8 cellular contexts compared by ENCODE assay signal in genomic region chr3:42159706-42160472, GRCh38.
DNase-seq lines count a peak whose midpoint lies in the region; ATAC-seq, FAIRE-seq and TF ChIP-seq lines count a peak whose summit lies in the region.

No MANE protein-coding gene starts in this region.

- ATAC-seq in GM18511 (IDR thresholded peaks at IDR 0.05; ENCODE audit: unreplicated experiment) (peak; percentile 84), HG02759 (IDR thresholded peaks at IDR 0.05; ENCODE audit: unreplicated experiment) (peak; percentile 77), body of pancreas (peak; percentile 91), HG03039 (IDR thresholded peaks at IDR 0.05; ENCODE audit: unreplicated experiment) (no peak), HG03378 (IDR thresholded peaks at IDR 0.05; ENCODE audit: unreplicated experiment) (no peak)
- peak; percentile 76 to 87 for ATAC-seq in stimulated activated naive B cell treated with anti-CD40 and anti-IgM and Interleukin-4, amounts not matched to agents 10 μg/mL and 1 μg/mL and 100 μg/mL, for 72 hours (replicated peaks)

- no peak for TF ChIP-seq CTCF in OCI-LY1 (IDR thresholded peaks at IDR 0.05; ENCODE audit: low read length)
- TF ChIP-seq CTCF in body of pancreas (IDR thresholded peaks at IDR 0.05) = no peak
- TF ChIP-seq CTCF in kidney (IDR thresholded peaks at IDR 0.05; ENCODE audit: borderline replicate concordance, extremely low read depth, insufficient read depth) = no peak

- H3K79me2 ChIP-seq in OCI-LY1 (ENCODE audit: insufficient read depth, low read length) = peaks cover 22% of the 10 kb centered on the region

- H3K9me3 Mint-ChIP-seq in stimulated activated naive B cell treated with anti-CD40 and anti-IgM and Interleukin-4, amounts not matched to agents 10 μg/mL and 1 μg/mL and 100 μg/mL, for 72 hours = no peaks in the 10 kb centered on the region

- peak overlapping the region; percentile 56 for H3K27ac Mint-ChIP-seq in stimulated activated naive B cell treated with anti-CD40 and anti-IgM and Interleukin-4, amounts not matched to agents 10 μg/mL and 1 μg/mL and 100 μg/mL, for 72 hours

- peaks cover 42 to 79% of the 10 kb centered on the region in 2 donors for H3K4me1 Mint-ChIP-seq in stimulated activated naive B cell treated with anti-CD40 and anti-IgM and Interleukin-4, amounts not matched to agents 10 μg/mL and 1 μg/mL and 100 μg/mL, for 72 hours

- TF ChIP-seq POLR2A in body of pancreas (IDR thresholded peaks at IDR 0.05) = peak in 2 of 3 donors; percentile 26 to 37

- H3K4me3 ChIP-seq in OCI-LY1 (ENCODE audit: low read depth, low read length, poor library complexity, severe bottlenecking) (peak overlapping the region; percentile 60), body of pancreas (no peak overlapping the region), kidney (ENCODE audit: low read length in 2 of 2) (peak overlapping the region in 1 of 2 donors; percentile 45)

- peaks cover 11 to 22% of the 10 kb centered on the region in 2 donors for H3K36me3 Mint-ChIP-seq in stimulated activated naive B cell treated with anti-CD40 and anti-IgM and Interleukin-4, amounts not matched to agents 10 μg/mL and 1 μg/mL and 100 μg/mL, for 72 hours

- H3K27ac ChIP-seq in OCI-LY1 (ENCODE audit: low read depth, low read length, poor library complexity, severe bottlenecking) (peak overlapping the region; percentile 84), body of pancreas (peak overlapping the region; percentile 2 to 74 (median 36)), kidney (ENCODE audit: low read depth in 2 of 2, low read length in 2 of 2) (no peak overlapping the region)

- no peaks in the 10 kb centered on the region for H3F3A ChIP-seq in OCI-LY1 (ENCODE audit: insufficient read depth, low read length)

- intact Hi-C loops in body of pancreas (cut with DNase I) (no loop called here), kidney (cut with DNase I) (no loop called here)

- H3K9me3 ChIP-seq in OCI-LY1 (ENCODE audit: low read length) (no peaks in the 10 kb centered on the region), body of pancreas (no peaks in the 10 kb centered on the region), kidney (ENCODE audit: control insufficient read depth in 1 of 2, low read length in 2 of 2) (no peaks in the 10 kb centered on the region)

- DNase-seq in body of pancreas = peak; percentile 57 to 76 (median 65)
- DNase-seq in kidney = peak; percentile 90
- DNase-seq in stimulated activated naive B cell treated with anti-CD40 and anti-IgM and Interleukin-4, amounts not matched to agents 10 μg/mL and 1 μg/mL and 100 μg/mL, for 72 hours = no peak

- H3K27me3 ChIP-seq in OCI-LY1 (ENCODE audit: insufficient read depth, low read length) (no peaks in the 10 kb centered on the region), body of pancreas (no peaks in the 10 kb centered on the region)

- 25 to 36% methylated on average over 10 to 16 of the region's 16 CpGs for WGBS in body of pancreas, 2 donors

- H3K4me3 Mint-ChIP-seq in stimulated activated naive B cell treated with anti-CD40 and anti-IgM and Interleukin-4, amounts not matched to agents 10 μg/mL and 1 μg/mL and 100 μg/mL, for 72 hours = peak overlapping the region in 1 of 2 donors; percentile 25

- H2AFZ ChIP-seq in OCI-LY1 (ENCODE audit: low read length) = no peak overlapping the region

- no peaks in the 10 kb centered on the region for H3K9me2 ChIP-seq in OCI-LY1 (ENCODE audit: low read depth, low read length)

- H3K4me1 ChIP-seq in OCI-LY1 (ENCODE audit: insufficient read depth, low read length, severe bottlenecking) (peaks cover 72% of the 10 kb centered on the region), body of pancreas (peaks cover 34% of the 10 kb centered on the region), kidney (ENCODE audit: control insufficient read depth in 1 of 2, insufficient read depth in 1 of 2, low read depth in 1 of 2, low read length in 2 of 2) (peaks cover 2 to 24% of the 10 kb centered on the region in 2 donors)

- no peak for FAIRE-seq in kidney (lab: Jason Lieb, UNC)

- H3K36me3 ChIP-seq in OCI-LY1 (ENCODE audit: insufficient read depth, low read length) (no peaks in the 10 kb centered on the region), body of pancreas (replicated peaks in 1 of 2; ENCODE audit: insufficient read depth in 1 of 2, low read depth in 2 of 2) (no peaks in the 10 kb centered on the region), kidney (ENCODE audit: control insufficient read depth in 1 of 2, insufficient read depth in 2 of 2, low read length in 2 of 2) (no peaks in the 10 kb centered on the region)

- no peaks in the 10 kb centered on the region for H3K27me3 Mint-ChIP-seq in stimulated activated naive B cell treated with anti-CD40 and anti-IgM and Interleukin-4, amounts not matched to agents 10 μg/mL and 1 μg/mL and 100 μg/mL, for 72 hours

- H3K9ac ChIP-seq in OCI-LY1 (ENCODE audit: low read length) = peak overlapping the region; percentile 48; the same call in 1 of the 2 replicates
- H3K9ac ChIP-seq in kidney (ENCODE audit: low read length in 2 of 2) = no peak overlapping the region

- H3K4me2 ChIP-seq in OCI-LY1 (ENCODE audit: low read length) = peak overlapping the region; percentile 84

- no peaks in the 10 kb centered on the region for H4K20me1 ChIP-seq in OCI-LY1 (ENCODE audit: insufficient read depth, low read length)

Comparison
In these comparisons a context has a peak if more than half of its experiments do, and no peak if none do; other contexts are left out.
1. ATAC-seq: peak in GM18511 (single experiment), HG02759 (single experiment), body of pancreas (single experiment) and stimulated activated naive B cell treated with anti-CD40 and anti-IgM and Interleukin-4, amounts not matched to agents 10 μg/mL and 1 μg/mL and 100 μg/mL, for 72 hours (2 of 2); none in HG03039 (single experiment) and HG03378 (single experiment).
2. H3K27ac ChIP-seq: peak in OCI-LY1 (single experiment) and body of pancreas (4 of 4); none in kidney (0 of 2).